ENCODE assay signal across 8 cellular contexts in genomic region chr11:76608879-76609460, GRCh38.
DNase-seq lines count a peak whose midpoint lies in the region; ATAC-seq and TF ChIP-seq lines count a peak whose summit lies in the region.
"Not testable (repeated sequence)": the region's sequence is repeated elsewhere in the genome, so short reads cannot be mapped to it uniquely, and the experiment has no call there.

No MANE protein-coding gene starts in this region.

- not testable (repeated sequence) for H3K9me3 ChIP-seq in left ventricle myocardium inferior (replicated peaks); testis

- intact Hi-C loops in Right ventricle myocardium inferior (cut with DNase I); left ventricle myocardium inferior (cut with micrococcal nuclease); testis (cut with DNase I; ENCODE audit: low total_unique reads): not testable (repeated sequence)

- H3K27me3 Mint-ChIP-seq in GM23338 (ENCODE audit: insufficient read depth, low read depth, poor library complexity): peaks cover 14% of the 10 kb centered on the region
- not testable (repeated sequence) for H3K27me3 Mint-ChIP-seq in osteocyte (ENCODE audit: unreplicated experiment)

- H3K27ac ChIP-seq in GM23338 (ENCODE audit: low read depth): not testable (repeated sequence)
- H3K27ac ChIP-seq in left ventricle myocardium inferior (replicated peaks): peak overlapping the region; percentile 64
- H3K27ac ChIP-seq in testis: peak overlapping the region in 1 of 2 donors; percentile 36

- not testable (repeated sequence) for H3K4me3 ChIP-seq in GM23338, left ventricle myocardium inferior
- H3K4me3 ChIP-seq in testis: peak overlapping the region in 1 of 2 donors; percentile 23

- not testable (repeated sequence) for H3K36me3 ChIP-seq in GM23338 (ENCODE audit: insufficient read depth); left ventricle myocardium inferior; testis (ENCODE audit: low read depth, missing control alignments)

- not testable (repeated sequence) for TF ChIP-seq CTCF in GM23338 (conservative IDR thresholded peaks at IDR 0.05; ENCODE audit: low read depth in 2 of 2); left ventricle myocardium inferior (IDR thresholded peaks at IDR 0.05; ENCODE audit: borderline replicate concordance); osteocyte (IDR thresholded peaks at IDR 0.05); testis (IDR thresholded peaks at IDR 0.05)

- not testable (repeated sequence) for DNase-seq in GM23338 (ENCODE audit: low spot score); left ventricle myocardium inferior
- DNase-seq in activated CD8-positive, alpha-beta memory T cell treated with anti-CD3 and anti-CD28 coated beads, Interleukin-2, amount 50 U/mL, for 48 hours: peak; percentile 23
- DNase-seq in Right ventricle myocardium inferior (ENCODE audit: missing footprints): peak; percentile 26
- DNase-seq in islet precursor cell: peak; percentile 9
- DNase-seq in mesenteric fat pad (ENCODE audit: low spot score): peak; percentile 73
- peak; percentile 63 for DNase-seq in osteocyte (ENCODE audit: extremely low spot score, unreplicated experiment)
- DNase-seq in testis: peak; percentile 12

- H3K4me3 Mint-ChIP-seq in GM23338; osteocyte (ENCODE audit: unreplicated experiment): not testable (repeated sequence)

- H2AFZ ChIP-seq in GM23338: peak overlapping the region; percentile 84; the same call in 1 of the 2 replicates

- H3K4me2 ChIP-seq in GM23338: not testable (repeated sequence)

- not testable (repeated sequence) for H4K20me1 ChIP-seq in GM23338 (replicated peaks; ENCODE audit: insufficient read depth)

- not testable (repeated sequence) for H3K27me3 ChIP-seq in GM23338 (ENCODE audit: insufficient read depth); left ventricle myocardium inferior (ENCODE audit: low read depth); testis

- H3F3A ChIP-seq in GM23338 (replicated peaks; ENCODE audit: low read depth): not testable (repeated sequence)

- H3K9me2 ChIP-seq in GM23338 (ENCODE audit: insufficient read depth): not testable (repeated sequence)

- peaks cover 15% of the 10 kb centered on the region for H3K36me3 Mint-ChIP-seq in GM23338 (ENCODE audit: low read depth)
- not testable (repeated sequence) for H3K36me3 Mint-ChIP-seq in osteocyte (ENCODE audit: unreplicated experiment)

- ATAC-seq in GM23338, Right ventricle myocardium inferior: not testable (repeated sequence)

- H3K4me1 Mint-ChIP-seq in GM23338 (peaks cover 22% of the 10 kb centered on the region), osteocyte (ENCODE audit: unreplicated experiment) (peaks cover 39% of the 10 kb centered on the region)

- H3K4me1 ChIP-seq in GM23338 (ENCODE audit: insufficient read depth): not testable (repeated sequence)
- H3K4me1 ChIP-seq in left ventricle myocardium inferior: peaks cover 60% of the 10 kb centered on the region
- peaks cover 27% of the 10 kb centered on the region for H3K4me1 ChIP-seq in testis

- H3K9me3 Mint-ChIP-seq in GM23338: peaks cover 12% of the 10 kb centered on the region
- not testable (repeated sequence) for H3K9me3 Mint-ChIP-seq in osteocyte (ENCODE audit: unreplicated experiment)

- H3K79me2 ChIP-seq in GM23338 (replicated peaks; ENCODE audit: insufficient read depth): not testable (repeated sequence)

- not testable (repeated sequence) for TF ChIP-seq POLR2A in testis (IDR thresholded peaks at IDR 0.05)

- 54 to 75% methylated on average over 7 to 21 of the region's 27 CpGs for WGBS in testis, 2 donors

- H3K27ac Mint-ChIP-seq in GM23338; osteocyte (ENCODE audit: unreplicated experiment): not testable (repeated sequence)
